ENCODE assay signal across 2 cellular contexts in the genomic region with DNA sequence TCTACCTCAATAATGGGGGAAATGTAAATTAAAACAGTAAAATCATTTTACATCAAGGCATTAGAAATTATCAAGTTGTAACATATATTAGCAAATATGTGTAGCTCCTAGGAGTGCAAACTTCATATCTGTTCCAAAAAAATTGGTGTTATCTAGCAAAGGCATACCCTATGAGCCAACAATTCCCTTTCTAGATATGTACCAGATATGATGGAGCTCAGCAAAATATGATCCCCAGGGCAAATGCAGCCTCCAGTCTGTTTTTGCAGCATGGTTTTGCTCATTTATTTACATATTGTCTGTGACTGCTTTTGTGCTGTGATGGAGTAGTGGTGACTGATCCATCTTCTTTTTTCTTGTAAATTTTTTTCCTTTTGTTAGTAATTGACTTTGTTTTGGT.
TF ChIP-seq lines count a peak whose summit lies in the region.

No MANE protein-coding gene starts in this region.

TF ChIP-seq in GM23338, 12 proteins besides CTCF, POLR2A, EP300 and RAD21 (continues in another document):
- TF ChIP-seq NANOG (IDR thresholded peaks at IDR 0.05; ENCODE audit: borderline replicate concordance) (no peak), EZH2 (IDR thresholded peaks at IDR 0.05; ENCODE audit: low read depth, unreplicated experiment) (no peak), ZNF331 (CRISPR knock-in tag; IDR thresholded peaks at IDR 0.05; ENCODE audit: low read depth) (no peak), ZNF114 (CRISPR knock-in tag; IDR thresholded peaks at IDR 0.05) (no peak), EZH2phosphoT487 (IDR thresholded peaks at IDR 0.05; ENCODE audit: unreplicated experiment) (no peak), STAT1 (IDR thresholded peaks at IDR 0.05; ENCODE audit: unreplicated experiment) (no peak), CREB1 (CRISPR knock-in tag; IDR thresholded peaks at IDR 0.05; ENCODE audit: low read depth) (no peak), POLR2AphosphoS5 (IDR thresholded peaks at IDR 0.05; ENCODE audit: low read depth) (no peak), JUNB (IDR thresholded peaks at IDR 0.05; ENCODE audit: unreplicated experiment) (no peak)
- TF ChIP-seq, protein P1, sequence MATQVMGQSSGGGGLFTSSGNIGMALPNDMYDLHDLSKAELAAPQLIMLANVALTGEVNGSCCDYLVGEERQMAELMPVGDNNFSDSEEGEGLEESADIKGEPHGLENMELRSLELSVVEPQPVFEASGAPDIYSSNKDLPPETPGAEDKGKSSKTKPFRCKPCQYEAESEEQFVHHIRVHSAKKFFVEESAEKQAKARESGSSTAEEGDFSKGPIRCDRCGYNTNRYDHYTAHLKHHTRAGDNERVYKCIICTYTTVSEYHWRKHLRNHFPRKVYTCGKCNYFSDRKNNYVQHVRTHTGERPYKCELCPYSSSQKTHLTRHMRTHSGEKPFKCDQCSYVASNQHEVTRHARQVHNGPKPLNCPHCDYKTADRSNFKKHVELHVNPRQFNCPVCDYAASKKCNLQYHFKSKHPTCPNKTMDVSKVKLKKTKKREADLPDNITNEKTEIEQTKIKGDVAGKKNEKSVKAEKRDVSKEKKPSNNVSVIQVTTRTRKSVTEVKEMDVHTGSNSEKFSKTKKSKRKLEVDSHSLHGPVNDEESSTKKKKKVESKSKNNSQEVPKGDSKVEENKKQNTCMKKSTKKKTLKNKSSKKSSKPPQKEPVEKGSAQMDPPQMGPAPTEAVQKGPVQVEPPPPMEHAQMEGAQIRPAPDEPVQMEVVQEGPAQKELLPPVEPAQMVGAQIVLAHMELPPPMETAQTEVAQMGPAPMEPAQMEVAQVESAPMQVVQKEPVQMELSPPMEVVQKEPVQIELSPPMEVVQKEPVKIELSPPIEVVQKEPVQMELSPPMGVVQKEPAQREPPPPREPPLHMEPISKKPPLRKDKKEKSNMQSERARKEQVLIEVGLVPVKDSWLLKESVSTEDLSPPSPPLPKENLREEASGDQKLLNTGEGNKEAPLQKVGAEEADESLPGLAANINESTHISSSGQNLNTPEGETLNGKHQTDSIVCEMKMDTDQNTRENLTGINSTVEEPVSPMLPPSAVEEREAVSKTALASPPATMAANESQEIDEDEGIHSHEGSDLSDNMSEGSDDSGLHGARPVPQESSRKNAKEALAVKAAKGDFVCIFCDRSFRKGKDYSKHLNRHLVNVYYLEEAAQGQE (IDR thresholded peaks at IDR 0.05; ENCODE audit: unreplicated experiment) = no peak
- TF ChIP-seq, protein P2, sequence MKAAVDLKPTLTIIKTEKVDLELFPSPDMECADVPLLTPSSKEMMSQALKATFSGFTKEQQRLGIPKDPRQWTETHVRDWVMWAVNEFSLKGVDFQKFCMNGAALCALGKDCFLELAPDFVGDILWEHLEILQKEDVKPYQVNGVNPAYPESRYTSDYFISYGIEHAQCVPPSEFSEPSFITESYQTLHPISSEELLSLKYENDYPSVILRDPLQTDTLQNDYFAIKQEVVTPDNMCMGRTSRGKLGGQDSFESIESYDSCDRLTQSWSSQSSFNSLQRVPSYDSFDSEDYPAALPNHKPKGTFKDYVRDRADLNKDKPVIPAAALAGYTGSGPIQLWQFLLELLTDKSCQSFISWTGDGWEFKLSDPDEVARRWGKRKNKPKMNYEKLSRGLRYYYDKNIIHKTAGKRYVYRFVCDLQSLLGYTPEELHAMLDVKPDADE (IDR thresholded peaks at IDR 0.05) = no peak

TF ChIP-seq in GM12878, 131 proteins besides CTCF, POLR2A, EP300 and RAD21:
- TF ChIP-seq STAT1 (conservative IDR thresholded peaks at IDR 0.05) (no peak), MYC (IDR thresholded peaks at IDR 0.05; ENCODE audit: insufficient read depth, insufficient read length, insufficient replicate concordance, low read length, severe bottlenecking) (no peak), TBL1XR1 (IDR thresholded peaks at IDR 0.05; ENCODE audit: low read depth, low read length) (no peak), STAT3 (IDR thresholded peaks at IDR 0.05; ENCODE audit: low read depth, low read length) (no peak), TCF7 (IDR thresholded peaks at IDR 0.05; ENCODE audit: borderline replicate concordance) (no peak), MXI1 (IDR thresholded peaks at IDR 0.05; ENCODE audit: low read depth, low read length) (no peak), GATAD2B (conservative IDR thresholded peaks at IDR 0.05; ENCODE audit: low read depth) (no peak), RELA (IDR thresholded peaks at IDR 0.05; ENCODE audit: borderline replicate concordance, partially characterized antibody) (no peak), BMI1 (IDR thresholded peaks at IDR 0.05; ENCODE audit: borderline replicate concordance) (no peak), PAX8 (IDR thresholded peaks at IDR 0.05) (no peak), MYB (IDR thresholded peaks at IDR 0.05; ENCODE audit: borderline replicate concordance, low read depth, low read length) (no peak)
- TF ChIP-seq, protein P3, sequence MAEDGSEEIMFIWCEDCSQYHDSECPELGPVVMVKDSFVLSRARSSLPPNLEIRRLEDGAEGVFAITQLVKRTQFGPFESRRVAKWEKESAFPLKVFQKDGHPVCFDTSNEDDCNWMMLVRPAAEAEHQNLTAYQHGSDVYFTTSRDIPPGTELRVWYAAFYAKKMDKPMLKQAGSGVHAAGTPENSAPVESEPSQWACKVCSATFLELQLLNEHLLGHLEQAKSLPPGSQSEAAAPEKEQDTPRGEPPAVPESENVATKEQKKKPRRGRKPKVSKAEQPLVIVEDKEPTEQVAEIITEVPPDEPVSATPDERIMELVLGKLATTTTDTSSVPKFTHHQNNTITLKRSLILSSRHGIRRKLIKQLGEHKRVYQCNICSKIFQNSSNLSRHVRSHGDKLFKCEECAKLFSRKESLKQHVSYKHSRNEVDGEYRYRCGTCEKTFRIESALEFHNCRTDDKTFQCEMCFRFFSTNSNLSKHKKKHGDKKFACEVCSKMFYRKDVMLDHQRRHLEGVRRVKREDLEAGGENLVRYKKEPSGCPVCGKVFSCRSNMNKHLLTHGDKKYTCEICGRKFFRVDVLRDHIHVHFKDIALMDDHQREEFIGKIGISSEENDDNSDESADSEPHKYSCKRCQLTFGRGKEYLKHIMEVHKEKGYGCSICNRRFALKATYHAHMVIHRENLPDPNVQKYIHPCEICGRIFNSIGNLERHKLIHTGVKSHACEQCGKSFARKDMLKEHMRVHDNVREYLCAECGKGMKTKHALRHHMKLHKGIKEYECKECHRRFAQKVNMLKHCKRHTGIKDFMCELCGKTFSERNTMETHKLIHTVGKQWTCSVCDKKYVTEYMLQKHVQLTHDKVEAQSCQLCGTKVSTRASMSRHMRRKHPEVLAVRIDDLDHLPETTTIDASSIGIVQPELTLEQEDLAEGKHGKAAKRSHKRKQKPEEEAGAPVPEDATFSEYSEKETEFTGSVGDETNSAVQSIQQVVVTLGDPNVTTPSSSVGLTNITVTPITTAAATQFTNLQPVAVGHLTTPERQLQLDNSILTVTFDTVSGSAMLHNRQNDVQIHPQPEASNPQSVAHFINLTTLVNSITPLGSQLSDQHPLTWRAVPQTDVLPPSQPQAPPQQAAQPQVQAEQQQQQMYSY (CRISPR knock-in tag; IDR thresholded peaks at IDR 0.05) = no peak
- TF ChIP-seq, protein P4, sequence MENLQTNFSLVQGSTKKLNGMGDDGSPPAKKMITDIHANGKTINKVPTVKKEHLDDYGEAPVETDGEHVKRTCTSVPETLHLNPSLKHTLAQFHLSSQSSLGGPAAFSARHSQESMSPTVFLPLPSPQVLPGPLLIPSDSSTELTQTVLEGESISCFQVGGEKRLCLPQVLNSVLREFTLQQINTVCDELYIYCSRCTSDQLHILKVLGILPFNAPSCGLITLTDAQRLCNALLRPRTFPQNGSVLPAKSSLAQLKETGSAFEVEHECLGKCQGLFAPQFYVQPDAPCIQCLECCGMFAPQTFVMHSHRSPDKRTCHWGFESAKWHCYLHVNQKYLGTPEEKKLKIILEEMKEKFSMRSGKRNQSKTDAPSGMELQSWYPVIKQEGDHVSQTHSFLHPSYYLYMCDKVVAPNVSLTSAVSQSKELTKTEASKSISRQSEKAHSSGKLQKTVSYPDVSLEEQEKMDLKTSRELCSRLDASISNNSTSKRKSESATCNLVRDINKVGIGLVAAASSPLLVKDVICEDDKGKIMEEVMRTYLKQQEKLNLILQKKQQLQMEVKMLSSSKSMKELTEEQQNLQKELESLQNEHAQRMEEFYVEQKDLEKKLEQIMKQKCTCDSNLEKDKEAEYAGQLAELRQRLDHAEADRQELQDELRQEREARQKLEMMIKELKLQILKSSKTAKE (IDR thresholded peaks at IDR 0.05; ENCODE audit: low read depth, poor library complexity, severe bottlenecking) = no peak
- TF ChIP-seq, protein P5, sequence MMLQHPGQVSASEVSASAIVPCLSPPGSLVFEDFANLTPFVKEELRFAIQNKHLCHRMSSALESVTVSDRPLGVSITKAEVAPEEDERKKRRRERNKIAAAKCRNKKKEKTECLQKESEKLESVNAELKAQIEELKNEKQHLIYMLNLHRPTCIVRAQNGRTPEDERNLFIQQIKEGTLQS (IDR thresholded peaks at IDR 0.05; ENCODE audit: borderline replicate concordance, extremely low read depth, low read depth, low read length) = no peak
- TF ChIP-seq, protein P6, sequence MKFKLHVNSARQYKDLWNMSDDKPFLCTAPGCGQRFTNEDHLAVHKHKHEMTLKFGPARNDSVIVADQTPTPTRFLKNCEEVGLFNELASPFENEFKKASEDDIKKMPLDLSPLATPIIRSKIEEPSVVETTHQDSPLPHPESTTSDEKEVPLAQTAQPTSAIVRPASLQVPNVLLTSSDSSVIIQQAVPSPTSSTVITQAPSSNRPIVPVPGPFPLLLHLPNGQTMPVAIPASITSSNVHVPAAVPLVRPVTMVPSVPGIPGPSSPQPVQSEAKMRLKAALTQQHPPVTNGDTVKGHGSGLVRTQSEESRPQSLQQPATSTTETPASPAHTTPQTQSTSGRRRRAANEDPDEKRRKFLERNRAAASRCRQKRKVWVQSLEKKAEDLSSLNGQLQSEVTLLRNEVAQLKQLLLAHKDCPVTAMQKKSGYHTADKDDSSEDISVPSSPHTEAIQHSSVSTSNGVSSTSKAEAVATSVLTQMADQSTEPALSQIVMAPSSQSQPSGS (IDR thresholded peaks at IDR 0.05; ENCODE audit: low read length) = no peak
- TF ChIP-seq, protein P7, sequence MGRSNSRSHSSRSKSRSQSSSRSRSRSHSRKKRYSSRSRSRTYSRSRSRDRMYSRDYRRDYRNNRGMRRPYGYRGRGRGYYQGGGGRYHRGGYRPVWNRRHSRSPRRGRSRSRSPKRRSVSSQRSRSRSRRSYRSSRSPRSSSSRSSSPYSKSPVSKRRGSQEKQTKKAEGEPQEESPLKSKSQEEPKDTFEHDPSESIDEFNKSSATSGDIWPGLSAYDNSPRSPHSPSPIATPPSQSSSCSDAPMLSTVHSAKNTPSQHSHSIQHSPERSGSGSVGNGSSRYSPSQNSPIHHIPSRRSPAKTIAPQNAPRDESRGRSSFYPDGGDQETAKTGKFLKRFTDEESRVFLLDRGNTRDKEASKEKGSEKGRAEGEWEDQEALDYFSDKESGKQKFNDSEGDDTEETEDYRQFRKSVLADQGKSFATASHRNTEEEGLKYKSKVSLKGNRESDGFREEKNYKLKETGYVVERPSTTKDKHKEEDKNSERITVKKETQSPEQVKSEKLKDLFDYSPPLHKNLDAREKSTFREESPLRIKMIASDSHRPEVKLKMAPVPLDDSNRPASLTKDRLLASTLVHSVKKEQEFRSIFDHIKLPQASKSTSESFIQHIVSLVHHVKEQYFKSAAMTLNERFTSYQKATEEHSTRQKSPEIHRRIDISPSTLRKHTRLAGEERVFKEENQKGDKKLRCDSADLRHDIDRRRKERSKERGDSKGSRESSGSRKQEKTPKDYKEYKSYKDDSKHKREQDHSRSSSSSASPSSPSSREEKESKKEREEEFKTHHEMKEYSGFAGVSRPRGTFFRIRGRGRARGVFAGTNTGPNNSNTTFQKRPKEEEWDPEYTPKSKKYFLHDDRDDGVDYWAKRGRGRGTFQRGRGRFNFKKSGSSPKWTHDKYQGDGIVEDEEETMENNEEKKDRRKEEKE (IDR thresholded peaks at IDR 0.05) = no peak
- TF ChIP-seq, protein P8, sequence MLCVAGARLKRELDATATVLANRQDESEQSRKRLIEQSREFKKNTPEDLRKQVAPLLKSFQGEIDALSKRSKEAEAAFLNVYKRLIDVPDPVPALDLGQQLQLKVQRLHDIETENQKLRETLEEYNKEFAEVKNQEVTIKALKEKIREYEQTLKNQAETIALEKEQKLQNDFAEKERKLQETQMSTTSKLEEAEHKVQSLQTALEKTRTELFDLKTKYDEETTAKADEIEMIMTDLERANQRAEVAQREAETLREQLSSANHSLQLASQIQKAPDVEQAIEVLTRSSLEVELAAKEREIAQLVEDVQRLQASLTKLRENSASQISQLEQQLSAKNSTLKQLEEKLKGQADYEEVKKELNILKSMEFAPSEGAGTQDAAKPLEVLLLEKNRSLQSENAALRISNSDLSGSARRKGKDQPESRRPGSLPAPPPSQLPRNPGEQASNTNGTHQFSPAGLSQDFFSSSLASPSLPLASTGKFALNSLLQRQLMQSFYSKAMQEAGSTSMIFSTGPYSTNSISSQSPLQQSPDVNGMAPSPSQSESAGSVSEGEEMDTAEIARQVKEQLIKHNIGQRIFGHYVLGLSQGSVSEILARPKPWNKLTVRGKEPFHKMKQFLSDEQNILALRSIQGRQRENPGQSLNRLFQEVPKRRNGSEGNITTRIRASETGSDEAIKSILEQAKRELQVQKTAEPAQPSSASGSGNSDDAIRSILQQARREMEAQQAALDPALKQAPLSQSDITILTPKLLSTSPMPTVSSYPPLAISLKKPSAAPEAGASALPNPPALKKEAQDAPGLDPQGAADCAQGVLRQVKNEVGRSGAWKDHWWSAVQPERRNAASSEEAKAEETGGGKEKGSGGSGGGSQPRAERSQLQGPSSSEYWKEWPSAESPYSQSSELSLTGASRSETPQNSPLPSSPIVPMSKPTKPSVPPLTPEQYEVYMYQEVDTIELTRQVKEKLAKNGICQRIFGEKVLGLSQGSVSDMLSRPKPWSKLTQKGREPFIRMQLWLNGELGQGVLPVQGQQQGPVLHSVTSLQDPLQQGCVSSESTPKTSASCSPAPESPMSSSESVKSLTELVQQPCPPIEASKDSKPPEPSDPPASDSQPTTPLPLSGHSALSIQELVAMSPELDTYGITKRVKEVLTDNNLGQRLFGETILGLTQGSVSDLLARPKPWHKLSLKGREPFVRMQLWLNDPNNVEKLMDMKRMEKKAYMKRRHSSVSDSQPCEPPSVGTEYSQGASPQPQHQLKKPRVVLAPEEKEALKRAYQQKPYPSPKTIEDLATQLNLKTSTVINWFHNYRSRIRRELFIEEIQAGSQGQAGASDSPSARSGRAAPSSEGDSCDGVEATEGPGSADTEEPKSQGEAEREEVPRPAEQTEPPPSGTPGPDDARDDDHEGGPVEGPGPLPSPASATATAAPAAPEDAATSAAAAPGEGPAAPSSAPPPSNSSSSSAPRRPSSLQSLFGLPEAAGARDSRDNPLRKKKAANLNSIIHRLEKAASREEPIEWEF (IDR thresholded peaks at IDR 0.05; ENCODE audit: insufficient replicate concordance, low read depth, low read length) = no peak
- TF ChIP-seq, protein P9, sequence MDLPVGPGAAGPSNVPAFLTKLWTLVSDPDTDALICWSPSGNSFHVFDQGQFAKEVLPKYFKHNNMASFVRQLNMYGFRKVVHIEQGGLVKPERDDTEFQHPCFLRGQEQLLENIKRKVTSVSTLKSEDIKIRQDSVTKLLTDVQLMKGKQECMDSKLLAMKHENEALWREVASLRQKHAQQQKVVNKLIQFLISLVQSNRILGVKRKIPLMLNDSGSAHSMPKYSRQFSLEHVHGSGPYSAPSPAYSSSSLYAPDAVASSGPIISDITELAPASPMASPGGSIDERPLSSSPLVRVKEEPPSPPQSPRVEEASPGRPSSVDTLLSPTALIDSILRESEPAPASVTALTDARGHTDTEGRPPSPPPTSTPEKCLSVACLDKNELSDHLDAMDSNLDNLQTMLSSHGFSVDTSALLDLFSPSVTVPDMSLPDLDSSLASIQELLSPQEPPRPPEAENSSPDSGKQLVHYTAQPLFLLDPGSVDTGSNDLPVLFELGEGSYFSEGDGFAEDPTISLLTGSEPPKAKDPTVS (IDR thresholded peaks at IDR 0.05; ENCODE audit: low read depth, low read length) = no peak
